1 cellular context compared by ENCODE assay signal in the genomic region with DNA sequence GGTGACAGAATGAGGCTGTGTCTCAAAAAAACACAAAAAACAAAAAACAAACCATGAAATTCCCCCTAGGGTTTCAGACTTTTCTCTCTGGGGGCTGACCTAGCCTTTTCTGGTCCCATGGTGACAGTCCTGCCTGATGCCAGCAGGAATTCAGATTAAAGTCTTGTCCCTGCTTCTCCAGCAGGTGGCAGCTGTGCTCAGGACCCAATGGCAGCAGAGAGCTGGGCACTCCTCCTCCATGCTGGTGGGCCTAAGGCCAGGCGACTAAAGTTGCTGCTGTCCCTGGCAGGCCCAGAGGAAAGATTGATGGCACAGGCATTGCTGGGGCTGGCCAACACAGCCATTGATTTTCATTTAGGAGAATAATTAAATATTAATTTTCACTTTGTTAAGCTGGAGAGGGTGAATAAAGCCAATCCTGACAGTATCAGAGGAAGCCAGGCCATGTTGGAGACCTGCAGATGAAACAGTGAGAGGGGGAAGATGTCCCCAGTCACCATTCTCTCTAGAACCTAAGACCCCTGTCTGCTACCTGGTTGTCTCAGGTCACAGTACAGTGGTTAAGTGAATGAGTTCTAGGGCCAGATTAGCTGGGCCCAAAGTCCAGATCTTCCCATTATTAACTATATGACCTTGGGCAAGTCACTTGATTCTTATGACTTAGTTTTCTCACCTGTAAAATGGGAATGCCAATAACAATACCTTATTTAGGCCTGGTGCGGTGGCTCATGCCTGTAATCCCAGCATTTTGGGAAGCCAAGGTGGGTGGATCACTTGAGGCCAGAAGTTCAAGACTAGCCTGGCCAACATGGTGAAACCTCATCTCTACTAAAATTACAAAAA.
A peak's percentile ranks its signal among the peaks of the same experiment; 100 is the strongest.
TF ChIP-seq lines count a peak whose summit lies in the region.

No MANE protein-coding gene starts in this region.

TF ChIP-seq in K562, 482 proteins besides CTCF, POLR2A, EP300 and RAD21 (continued from another document):
- TF ChIP-seq, protein P1, sequence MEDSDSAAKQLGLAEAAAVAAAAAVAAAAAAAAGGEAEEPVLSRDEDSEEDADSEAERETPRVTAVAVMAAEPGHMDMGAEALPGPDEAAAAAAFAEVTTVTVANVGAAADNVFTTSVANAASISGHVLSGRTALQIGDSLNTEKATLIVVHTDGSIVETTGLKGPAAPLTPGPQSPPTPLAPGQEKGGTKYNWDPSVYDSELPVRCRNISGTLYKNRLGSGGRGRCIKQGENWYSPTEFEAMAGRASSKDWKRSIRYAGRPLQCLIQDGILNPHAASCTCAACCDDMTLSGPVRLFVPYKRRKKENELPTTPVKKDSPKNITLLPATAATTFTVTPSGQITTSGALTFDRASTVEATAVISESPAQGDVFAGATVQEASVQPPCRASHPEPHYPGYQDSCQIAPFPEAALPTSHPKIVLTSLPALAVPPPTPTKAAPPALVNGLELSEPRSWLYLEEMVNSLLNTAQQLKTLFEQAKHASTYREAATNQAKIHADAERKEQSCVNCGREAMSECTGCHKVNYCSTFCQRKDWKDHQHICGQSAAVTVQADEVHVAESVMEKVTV (CRISPR knock-in tag; IDR thresholded peaks at IDR 0.05): peak; percentile 49; the same call in 1 of the 2 replicates
- no peak for TF ChIP-seq SMAD2 (IDR thresholded peaks at IDR 0.05; ENCODE audit: low read depth, low read length)
- no peak for TF ChIP-seq RBBP5 (IDR thresholded peaks at IDR 0.05; ENCODE audit: borderline replicate concordance, insufficient read depth, low read length, poor library complexity, severe bottlenecking)
- 0 out of 2 replicates have a peak, but pooled peaks have one; percentile 46 for TF ChIP-seq XRCC5 (IDR thresholded peaks at IDR 0.05; ENCODE audit: low read depth, low read length)
- TF ChIP-seq, protein P2, sequence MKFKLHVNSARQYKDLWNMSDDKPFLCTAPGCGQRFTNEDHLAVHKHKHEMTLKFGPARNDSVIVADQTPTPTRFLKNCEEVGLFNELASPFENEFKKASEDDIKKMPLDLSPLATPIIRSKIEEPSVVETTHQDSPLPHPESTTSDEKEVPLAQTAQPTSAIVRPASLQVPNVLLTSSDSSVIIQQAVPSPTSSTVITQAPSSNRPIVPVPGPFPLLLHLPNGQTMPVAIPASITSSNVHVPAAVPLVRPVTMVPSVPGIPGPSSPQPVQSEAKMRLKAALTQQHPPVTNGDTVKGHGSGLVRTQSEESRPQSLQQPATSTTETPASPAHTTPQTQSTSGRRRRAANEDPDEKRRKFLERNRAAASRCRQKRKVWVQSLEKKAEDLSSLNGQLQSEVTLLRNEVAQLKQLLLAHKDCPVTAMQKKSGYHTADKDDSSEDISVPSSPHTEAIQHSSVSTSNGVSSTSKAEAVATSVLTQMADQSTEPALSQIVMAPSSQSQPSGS (CRISPR knock-in tag; IDR thresholded peaks at IDR 0.05): no peak
- no peak for TF ChIP-seq NELFE (IDR thresholded peaks at IDR 0.05; ENCODE audit: insufficient read depth, insufficient read length)
- TF ChIP-seq TRIM24 (IDR thresholded peaks at IDR 0.05): no peak
- TF ChIP-seq ZNF695 (CRISPR knock-in tag; IDR thresholded peaks at IDR 0.05): no peak
- peak; percentile 44; the same call in 1 of the 2 replicates for TF ChIP-seq STAG1 (CRISPR knock-in tag; IDR thresholded peaks at IDR 0.05; ENCODE audit: borderline replicate concordance)
- peak; percentile 78 for TF ChIP-seq SMC3 (conservative IDR thresholded peaks at IDR 0.05; ENCODE audit: insufficient read depth, low read depth, low read length)
- no peak for TF ChIP-seq TEAD2 (tag; IDR thresholded peaks at IDR 0.05)
- TF ChIP-seq ZNF431 (CRISPR knock-in tag; IDR thresholded peaks at IDR 0.05): no peak
- TF ChIP-seq, protein P3, sequence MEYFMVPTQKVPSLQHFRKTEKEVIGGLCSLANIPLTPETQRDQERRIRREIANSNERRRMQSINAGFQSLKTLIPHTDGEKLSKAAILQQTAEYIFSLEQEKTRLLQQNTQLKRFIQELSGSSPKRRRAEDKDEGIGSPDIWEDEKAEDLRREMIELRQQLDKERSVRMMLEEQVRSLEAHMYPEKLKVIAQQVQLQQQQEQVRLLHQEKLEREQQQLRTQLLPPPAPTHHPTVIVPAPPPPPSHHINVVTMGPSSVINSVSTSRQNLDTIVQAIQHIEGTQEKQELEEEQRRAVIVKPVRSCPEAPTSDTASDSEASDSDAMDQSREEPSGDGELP (CRISPR knock-in tag; IDR thresholded peaks at IDR 0.05; ENCODE audit: borderline replicate concordance): peak; percentile 21; the same call in 1 of the 2 replicates
- no peak for TF ChIP-seq ATF1 (CRISPR knock-in tag; IDR thresholded peaks at IDR 0.05)
- no peak for TF ChIP-seq ATF1 (tag; IDR thresholded peaks at IDR 0.05)
- TF ChIP-seq MECOM (CRISPR knock-in tag; IDR thresholded peaks at IDR 0.05): no peak
- TF ChIP-seq, protein P4, sequence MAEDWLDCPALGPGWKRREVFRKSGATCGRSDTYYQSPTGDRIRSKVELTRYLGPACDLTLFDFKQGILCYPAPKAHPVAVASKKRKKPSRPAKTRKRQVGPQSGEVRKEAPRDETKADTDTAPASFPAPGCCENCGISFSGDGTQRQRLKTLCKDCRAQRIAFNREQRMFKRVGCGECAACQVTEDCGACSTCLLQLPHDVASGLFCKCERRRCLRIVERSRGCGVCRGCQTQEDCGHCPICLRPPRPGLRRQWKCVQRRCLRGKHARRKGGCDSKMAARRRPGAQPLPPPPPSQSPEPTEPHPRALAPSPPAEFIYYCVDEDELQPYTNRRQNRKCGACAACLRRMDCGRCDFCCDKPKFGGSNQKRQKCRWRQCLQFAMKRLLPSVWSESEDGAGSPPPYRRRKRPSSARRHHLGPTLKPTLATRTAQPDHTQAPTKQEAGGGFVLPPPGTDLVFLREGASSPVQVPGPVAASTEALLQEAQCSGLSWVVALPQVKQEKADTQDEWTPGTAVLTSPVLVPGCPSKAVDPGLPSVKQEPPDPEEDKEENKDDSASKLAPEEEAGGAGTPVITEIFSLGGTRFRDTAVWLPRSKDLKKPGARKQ (CRISPR knock-in tag; IDR thresholded peaks at IDR 0.05): no peak
- no peak for TF ChIP-seq RNF2 (IDR thresholded peaks at IDR 0.05)
- TF ChIP-seq JUNB (CRISPR knock-in tag; conservative IDR thresholded peaks at IDR 0.05): no peak
- no peak for TF ChIP-seq MAFF (IDR thresholded peaks at IDR 0.05; ENCODE audit: low read length)
- TF ChIP-seq SETDB1 (IDR thresholded peaks at IDR 0.05; ENCODE audit: low read length): no peak
- TF ChIP-seq ZNF239 (CRISPR knock-in tag; IDR thresholded peaks at IDR 0.05): no peak
